29 cellular contexts compared by ENCODE assay signal in genomic region chr7:94829987-94830386, GRCh38.
"Had no signal": no experiment of that assay in that cellular context is flagged by ENCODE, and none has a peak within 500 bp of the region (broad histone marks: within the 10 kb centered on the region; RNA-seq: fewer than 3 reads in every experiment).

No MANE protein-coding gene starts in this region.

- FAIRE-seq: bronchial epithelial cell, TTC549 had no signal

- ATAC-seq: activated CD8-positive, alpha-beta T cell treated with anti-CD3 and anti-CD28 coated beads for 36 hours; activated naive CD8-positive, alpha-beta T cell treated with anti-CD3 and anti-CD28 coated beads, Interleukin-2, amount 50 U/mL, for 24 hours had no signal

- H3K4me1 ChIP-seq: ascending aorta had no signal

- H3K27me3 ChIP-seq: ascending aorta, cardiac muscle cell had no signal

- H3K4me3 ChIP-seq: ascending aorta, cardiac muscle cell had no signal

- H3K36me3 ChIP-seq: ascending aorta, cardiac muscle cell had no signal

- H3K27ac ChIP-seq: ascending aorta, cardiac muscle cell, VCaP had no signal

- H3K9me3 ChIP-seq: ascending aorta had no signal

- DNase-seq: activated B cell treated with CpG ODN at 0.5 μM for 24 hours; activated CD4-positive, alpha-beta memory T cell treated with anti-CD3 and anti-CD28 coated beads for 36 hours; activated CD4-positive, alpha-beta T cell treated with anti-CD3 and anti-CD28 coated beads for 4 hours; activated CD4-positive, alpha-beta T cell treated with anti-CD3 and anti-CD28 coated beads, Interleukin-2, amount 10 ng/mL, durations not matched to agents 24 days and 14 days; activated CD4-positive, alpha-beta T cell treated with anti-CD3 and anti-CD28 coated beads, Interleukin-2, amount 50 U/mL, for 1 hour; activated CD4-positive, alpha-beta T cell treated with anti-CD3 and anti-CD28 coated beads, Interleukin-2, amount 50 U/mL, for 4 hours; activated CD4-positive, CD25-positive, alpha-beta regulatory T cell treated with anti-CD3 and anti-CD28 coated beads, Interleukin-2, amount 50 U/mL, for 72 hours; activated CD8-positive, alpha-beta memory T cell treated with anti-CD3 and anti-CD28 coated beads, Interleukin-2, amount 50 U/mL, for 4 hours; activated CD8-positive, alpha-beta T cell treated with anti-CD3 and anti-CD28 coated beads for 36 hours; activated effector memory CD4-positive, alpha-beta T cell treated with Interleukin-2 at 50 U/mL for 16 hours; activated gamma-delta T cell; activated naive CD4-positive, alpha-beta T cell treated with anti-CD3 and anti-CD28 coated beads, Interleukin-2, amount 10 ng/mL, durations not matched to agents 7 days and 5 days; activated naive CD4-positive, alpha-beta T cell treated with Interleukin-2 at 50 U/mL for 16 hours; activated naive CD8-positive, alpha-beta T cell treated with anti-CD3 and anti-CD28 coated beads, Interleukin-2, amount 10 ng/mL, durations not matched to agents 7 days and 5 days; activated naive CD8-positive, alpha-beta T cell treated with anti-CD3 and anti-CD28 coated beads, Interleukin-2, amount 50 U/mL, for 24 hours; activated T-cell treated with anti-CD3 and anti-CD28 coated beads for 4 hours; activated T-cell treated with anti-CD3 and anti-CD28 coated beads, Interleukin-2, amount 50 U/mL, for 24 hours; activated T-cell treated with anti-CD3 and anti-CD28 coated beads, Interleukin-2, amount 50 U/mL, for 48 hours; amygdala; anterior cingulate cortex; caudate nucleus; cerebellar nuclear complex; T-helper 2 cell; T-helper 9 cell had no signal
